27 cellular contexts compared by ENCODE assay signal in the genomic region with DNA sequence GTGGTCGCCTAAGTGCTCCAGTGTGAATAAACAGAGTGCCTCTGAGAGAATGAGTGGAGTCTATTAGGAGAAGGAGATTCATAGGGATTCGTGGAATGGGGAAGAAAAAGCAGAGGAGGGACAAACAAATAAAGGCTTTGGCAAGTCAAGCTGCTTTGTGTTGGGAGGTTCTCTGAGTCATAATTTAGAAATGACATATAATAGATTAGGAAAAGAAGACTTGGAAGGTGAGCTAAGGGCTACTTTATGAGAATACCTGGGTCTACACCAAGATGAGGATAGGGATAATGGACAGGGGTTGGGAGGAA. TPM values are rescaled to one million over a fixed set of nuclear protein-coding genes. Genes with fewer than 3 reads are reported as not detected.
DNase-seq lines count a peak whose midpoint lies in the region; ATAC-seq and TF ChIP-seq lines count a peak whose summit lies in the region.
"Had no signal": no experiment of that assay in that cellular context is flagged by ENCODE, and none has a peak within 500 bp of the region (broad histone marks: within the 10 kb centered on the region; RNA-seq: fewer than 3 reads in every experiment).

No MANE protein-coding gene starts in this region.

- CTCF ChIA-PET in RWPE1 (lab: Yijun Ruan, JAX) = no interaction called here

- ATAC-seq in GM21619 (IDR thresholded peaks at IDR 0.05; ENCODE audit: unreplicated experiment) (no peak), HG02973 (IDR thresholded peaks at IDR 0.05; ENCODE audit: unreplicated experiment) (no peak), HG02623 (IDR thresholded peaks at IDR 0.05; ENCODE audit: unreplicated experiment) (no peak)
- ATAC-seq: activated CD8-positive, alpha-beta memory T cell treated with anti-CD3 and anti-CD28 coated beads, Interleukin-2, amount 10 ng/mL, durations not matched to agents 7 days and 5 days; naive thymus-derived CD8-positive, alpha-beta T cell had no signal

- peaks cover 51% of the 10 kb centered on the region for H3K4me1 Mint-ChIP-seq in osteocyte (ENCODE audit: unreplicated experiment)
- H3K4me1 Mint-ChIP-seq: endodermal cell; naive thymus-derived CD8-positive, alpha-beta T cell had no signal

- H3K27ac Mint-ChIP-seq in osteocyte (ENCODE audit: unreplicated experiment) = peak overlapping the region; percentile 87
- H3K27ac Mint-ChIP-seq: activated CD4-positive, alpha-beta T cell treated with anti-CD3 and anti-CD28 coated beads, Interleukin-2, amount 10 ng/mL, durations not matched to agents 7 days and 5 days; activated CD8-positive, alpha-beta memory T cell treated with anti-CD3 and anti-CD28 coated beads, Interleukin-2, amount 10 ng/mL, durations not matched to agents 7 days and 5 days; activated naive CD4-positive, alpha-beta T cell treated with anti-CD3 and anti-CD28 coated beads for 36 hours; endodermal cell; naive thymus-derived CD8-positive, alpha-beta T cell had no signal

- H3K27ac ChIP-seq in RWPE1 = no peak overlapping the region
- H3K27ac ChIP-seq: BLaER1 treated with 17β-estradiol and CSF1 and Interleukin-3, amounts not matched to agents 10 nM and 100 nM; KMS-11; skin epidermis; transverse colon had no signal

- no peaks in the 10 kb centered on the region for H3K27me3 Mint-ChIP-seq in osteocyte (ENCODE audit: unreplicated experiment)

- POLR2A ChIA-PET in RWPE1 (lab: Yijun Ruan, JAX; ENCODE audit: low non-redundant PET) = no interaction called here

- no peak overlapping the region for H3K4me3 ChIP-seq in epithelial cell of esophagus (ENCODE audit: low read length)
- H3K4me3 ChIP-seq: BLaER1 treated with 17β-estradiol and CSF1 and Interleukin-3, amounts not matched to agents 10 nM and 100 nM; HAP-1; skin epidermis; transverse colon had no signal

- TF ChIP-seq CTCF in RWPE1 (conservative IDR thresholded peaks at IDR 0.05; ENCODE audit: low read depth) = no peak
- no peak for TF ChIP-seq CTCF in epithelial cell of esophagus (IDR thresholded peaks at IDR 0.05; ENCODE audit: insufficient read depth, low read depth, low read length, missing control alignments)
- TF ChIP-seq CTCF in osteocyte (IDR thresholded peaks at IDR 0.05) = no peak

- no peak overlapping the region for H3K4me3 Mint-ChIP-seq in osteocyte (ENCODE audit: unreplicated experiment)
- H3K4me3 Mint-ChIP-seq: activated CD4-positive, alpha-beta T cell treated with anti-CD3 and anti-CD28 coated beads, Interleukin-2, amount 10 ng/mL, durations not matched to agents 7 days and 5 days; activated CD8-positive, alpha-beta memory T cell treated with anti-CD3 and anti-CD28 coated beads, Interleukin-2, amount 10 ng/mL, durations not matched to agents 7 days and 5 days; activated naive CD4-positive, alpha-beta T cell treated with anti-CD3 and anti-CD28 coated beads for 36 hours; endodermal cell; naive thymus-derived CD8-positive, alpha-beta T cell had no signal

- H3K36me3 Mint-ChIP-seq in osteocyte (ENCODE audit: unreplicated experiment) = no peaks in the 10 kb centered on the region
- H3K36me3 Mint-ChIP-seq: activated CD8-positive, alpha-beta memory T cell treated with anti-CD3 and anti-CD28 coated beads, Interleukin-2, amount 10 ng/mL, durations not matched to agents 7 days and 5 days; naive thymus-derived CD8-positive, alpha-beta T cell had no signal

- peak; percentile 41 for DNase-seq in EH (ENCODE audit: low read depth)
- peak; percentile 36 for DNase-seq in RWPE1 (ENCODE audit: low spot score)
- peak; percentile 72 for DNase-seq in epithelial cell of esophagus (ENCODE audit: low read depth)
- no peak for DNase-seq in osteocyte (ENCODE audit: extremely low spot score, unreplicated experiment)
- no peak for DNase-seq in HuH-7 (ENCODE audit: low spot score)
- DNase-seq: activated CD4-positive, alpha-beta T cell treated with anti-CD3 and anti-CD28 coated beads, Interleukin-2, amount 10 ng/mL, durations not matched to agents 7 days and 5 days; activated CD8-positive, alpha-beta memory T cell treated with anti-CD3 and anti-CD28 coated beads, Interleukin-2, amount 10 ng/mL, durations not matched to agents 7 days and 5 days; activated naive CD4-positive, alpha-beta T cell treated with anti-CD3 and anti-CD28 coated beads for 36 hours; amygdala; COR-L47; DMS79; endodermal cell; naive thymus-derived CD8-positive, alpha-beta T cell; NCI-H146; occipital lobe; SHP77; stimulated activated CD8-positive, alpha-beta memory T cell treated with anti-CD3 and anti-CD28 coated beads, Interleukin-4, amount 100 ng/mL, for 48 hours; T1000; transverse colon had no signal

- H3K9me3 Mint-ChIP-seq in osteocyte (ENCODE audit: unreplicated experiment) = no peaks in the 10 kb centered on the region
- H3K9me3 Mint-ChIP-seq: activated CD4-positive, alpha-beta T cell treated with anti-CD3 and anti-CD28 coated beads, Interleukin-2, amount 10 ng/mL, durations not matched to agents 7 days and 5 days; activated naive CD4-positive, alpha-beta T cell treated with anti-CD3 and anti-CD28 coated beads for 36 hours; endodermal cell had no signal

RNA-seq across cellular contexts. Expression of a gene that starts 6.4 kb away (rescaled TPM):
- 654 and 670 TPM in 2 replicates for total RNA-seq in osteocyte
- total RNA-seq: activated CD8-positive, alpha-beta memory T cell treated with anti-CD3 and anti-CD28 coated beads, Interleukin-2, amount 10 ng/mL, durations not matched to agents 7 days and 5 days; activated naive CD4-positive, alpha-beta T cell treated with anti-CD3 and anti-CD28 coated beads for 36 hours; naive thymus-derived CD8-positive, alpha-beta T cell; OCI-LY7 had no signal

Comparison
In these comparisons a context has a peak if more than half of its experiments do, and no peak if none do; other contexts are left out.
1. DNase-seq: peak in EH (single experiment), RWPE1 (single experiment) and epithelial cell of esophagus (single experiment); none in osteocyte (single experiment) and HuH-7 (single experiment).